In the genomic region with DNA sequence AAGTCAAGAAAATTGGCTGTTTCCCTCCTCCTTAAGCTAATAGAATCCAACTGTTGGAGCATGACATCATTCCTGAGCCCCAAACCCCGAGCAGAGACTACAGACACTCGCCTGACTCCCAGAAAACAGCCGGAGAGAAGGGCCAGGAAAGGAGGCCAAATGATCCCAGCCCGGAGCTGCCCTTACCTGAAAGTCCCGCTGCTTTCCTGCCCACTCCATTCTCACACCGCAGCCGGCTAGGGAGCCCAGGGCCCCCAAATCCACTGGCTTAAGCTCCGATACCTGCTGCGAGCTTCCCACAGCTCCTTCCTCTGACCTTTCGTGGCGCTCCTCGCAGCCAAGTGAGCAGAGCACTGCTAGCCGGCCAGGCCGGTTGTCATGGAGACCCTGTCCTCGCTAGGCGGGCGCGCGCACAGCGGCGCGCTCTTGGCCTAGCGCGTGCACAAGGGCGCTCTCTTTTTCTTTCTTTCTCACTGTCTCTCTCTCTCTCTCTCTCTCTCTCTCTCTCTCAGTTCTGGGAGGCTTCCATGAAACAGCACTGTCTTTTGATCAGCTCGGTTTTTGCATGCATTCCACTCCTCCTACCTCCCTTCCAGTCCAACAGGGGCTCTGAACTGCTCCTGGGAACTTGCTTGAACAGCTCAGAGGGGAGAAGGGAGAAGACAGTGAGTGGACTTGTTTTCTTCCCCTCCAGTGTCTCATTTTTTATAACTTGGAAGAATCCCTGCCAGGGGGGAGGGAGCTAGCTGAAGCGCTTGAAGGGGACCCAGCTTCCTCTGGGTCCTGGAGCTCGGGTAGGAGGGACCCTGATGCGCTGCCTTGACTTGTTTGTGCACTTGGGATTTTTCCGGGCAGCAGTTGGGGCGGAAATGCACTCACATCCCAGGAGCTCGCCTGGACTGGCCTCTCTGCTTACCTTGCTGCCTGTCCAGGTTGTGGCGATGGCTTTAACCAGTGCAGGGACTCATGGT, we compare ENCODE assay signal across 1 cellular context.
TF ChIP-seq lines count a peak whose summit lies in the region.

No MANE protein-coding gene starts in this region.

TF ChIP-seq in K562, 482 proteins besides CTCF, POLR2A, EP300 and RAD21 (continued from another document):
- TF ChIP-seq, protein P1, sequence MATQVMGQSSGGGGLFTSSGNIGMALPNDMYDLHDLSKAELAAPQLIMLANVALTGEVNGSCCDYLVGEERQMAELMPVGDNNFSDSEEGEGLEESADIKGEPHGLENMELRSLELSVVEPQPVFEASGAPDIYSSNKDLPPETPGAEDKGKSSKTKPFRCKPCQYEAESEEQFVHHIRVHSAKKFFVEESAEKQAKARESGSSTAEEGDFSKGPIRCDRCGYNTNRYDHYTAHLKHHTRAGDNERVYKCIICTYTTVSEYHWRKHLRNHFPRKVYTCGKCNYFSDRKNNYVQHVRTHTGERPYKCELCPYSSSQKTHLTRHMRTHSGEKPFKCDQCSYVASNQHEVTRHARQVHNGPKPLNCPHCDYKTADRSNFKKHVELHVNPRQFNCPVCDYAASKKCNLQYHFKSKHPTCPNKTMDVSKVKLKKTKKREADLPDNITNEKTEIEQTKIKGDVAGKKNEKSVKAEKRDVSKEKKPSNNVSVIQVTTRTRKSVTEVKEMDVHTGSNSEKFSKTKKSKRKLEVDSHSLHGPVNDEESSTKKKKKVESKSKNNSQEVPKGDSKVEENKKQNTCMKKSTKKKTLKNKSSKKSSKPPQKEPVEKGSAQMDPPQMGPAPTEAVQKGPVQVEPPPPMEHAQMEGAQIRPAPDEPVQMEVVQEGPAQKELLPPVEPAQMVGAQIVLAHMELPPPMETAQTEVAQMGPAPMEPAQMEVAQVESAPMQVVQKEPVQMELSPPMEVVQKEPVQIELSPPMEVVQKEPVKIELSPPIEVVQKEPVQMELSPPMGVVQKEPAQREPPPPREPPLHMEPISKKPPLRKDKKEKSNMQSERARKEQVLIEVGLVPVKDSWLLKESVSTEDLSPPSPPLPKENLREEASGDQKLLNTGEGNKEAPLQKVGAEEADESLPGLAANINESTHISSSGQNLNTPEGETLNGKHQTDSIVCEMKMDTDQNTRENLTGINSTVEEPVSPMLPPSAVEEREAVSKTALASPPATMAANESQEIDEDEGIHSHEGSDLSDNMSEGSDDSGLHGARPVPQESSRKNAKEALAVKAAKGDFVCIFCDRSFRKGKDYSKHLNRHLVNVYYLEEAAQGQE (CRISPR knock-in tag; IDR thresholded peaks at IDR 0.05; ENCODE audit: low read depth): peak; percentile 65; the same call in 1 of the 2 replicates
- TF ChIP-seq GTF2A2 (tag; IDR thresholded peaks at IDR 0.05) (no peak), SP2 (IDR thresholded peaks at IDR 0.05; ENCODE audit: extremely low read depth, low read depth, low read length, poor library complexity, severe bottlenecking) (no peak), ARNT (IDR thresholded peaks at IDR 0.05) (no peak), SUPT5H (IDR thresholded peaks at IDR 0.05) (no peak), BRD9 (IDR thresholded peaks at IDR 0.05; ENCODE audit: low read depth, partially characterized antibody) (no peak), ZFP30 (CRISPR knock-in tag; IDR thresholded peaks at IDR 0.05; ENCODE audit: borderline replicate concordance) (no peak), CHD2 (IDR thresholded peaks at IDR 0.05; ENCODE audit: low read depth, low read length) (no peak), ZNF766 (CRISPR knock-in tag; conservative IDR thresholded peaks at IDR 0.05) (no peak), CAMTA2 (CRISPR knock-in tag; conservative IDR thresholded peaks at IDR 0.05) (no peak), HINFP (tag; conservative IDR thresholded peaks at IDR 0.05; ENCODE audit: low read depth) (no peak), ZNF253 (CRISPR knock-in tag; conservative IDR thresholded peaks at IDR 0.05) (no peak), RBM17 (IDR thresholded peaks at IDR 0.05; ENCODE audit: borderline replicate concordance, low read depth, low read length) (no peak), FOXP1 (CRISPR knock-in tag; IDR thresholded peaks at IDR 0.05) (no peak), CBX5 (IDR thresholded peaks at IDR 0.05; ENCODE audit: borderline replicate concordance, low read depth) (no peak), KLF10 (CRISPR knock-in tag; IDR thresholded peaks at IDR 0.05) (no peak), NFXL1 (CRISPR knock-in tag; IDR thresholded peaks at IDR 0.05) (no peak), MTA1 (IDR thresholded peaks at IDR 0.05; ENCODE audit: borderline replicate concordance) (no peak), POLR2G (IDR thresholded peaks at IDR 0.05; ENCODE audit: low read depth, low read length) (peak; percentile 46; the same call in 1 of the 2 replicates), PHF8 (IDR thresholded peaks at IDR 0.05; ENCODE audit: borderline replicate concordance, low read length) (no peak), HDAC2 (IDR thresholded peaks at IDR 0.05) (no peak), ZNF311 (CRISPR knock-in tag; IDR thresholded peaks at IDR 0.05) (no peak), MTA3 (IDR thresholded peaks at IDR 0.05; ENCODE audit: borderline replicate concordance) (no peak), HMGN3 (IDR thresholded peaks at IDR 0.05; ENCODE audit: borderline replicate concordance, extremely low read depth, insufficient read length, low read depth, low read length) (no peak), ZNF280B (CRISPR knock-in tag; IDR thresholded peaks at IDR 0.05) (no peak), TAL1 (IDR thresholded peaks at IDR 0.05) (no peak), CHD1 (IDR thresholded peaks at IDR 0.05; ENCODE audit: low read length) (no peak), KLF1 (tag; IDR thresholded peaks at IDR 0.05) (no peak), FUS (optimal IDR thresholded peaks at IDR 0.05; ENCODE audit: low read depth, low read length) (no peak), ZNF436 (CRISPR knock-in tag; IDR thresholded peaks at IDR 0.05) (no peak), ZNF77 (CRISPR knock-in tag; IDR thresholded peaks at IDR 0.05) (no peak), RFX1 (IDR thresholded peaks at IDR 0.05) (peak; percentile 90), SRSF1 (IDR thresholded peaks at IDR 0.05; ENCODE audit: low read depth, low read length) (no peak), NFYB (IDR thresholded peaks at IDR 0.05; ENCODE audit: extremely low read depth, insufficient read length) (no peak), ZBTB49 (CRISPR knock-in tag; IDR thresholded peaks at IDR 0.05; ENCODE audit: borderline replicate concordance) (no peak), BRF1 (IDR thresholded peaks at IDR 0.05; ENCODE audit: borderline replicate concordance, extremely low read depth, insufficient read length) (no peak), STAT6 (CRISPR knock-in tag; IDR thresholded peaks at IDR 0.05) (no peak), PML (IDR thresholded peaks at IDR 0.05; ENCODE audit: low read length) (no peak), ZFX (CRISPR knock-in tag; IDR thresholded peaks at IDR 0.05) (peak; percentile 50), SRF (CRISPR knock-in tag; IDR thresholded peaks at IDR 0.05) (no peak), ZBTB34 (CRISPR knock-in tag; IDR thresholded peaks at IDR 0.05) (no peak)
- TF ChIP-seq, protein P2, sequence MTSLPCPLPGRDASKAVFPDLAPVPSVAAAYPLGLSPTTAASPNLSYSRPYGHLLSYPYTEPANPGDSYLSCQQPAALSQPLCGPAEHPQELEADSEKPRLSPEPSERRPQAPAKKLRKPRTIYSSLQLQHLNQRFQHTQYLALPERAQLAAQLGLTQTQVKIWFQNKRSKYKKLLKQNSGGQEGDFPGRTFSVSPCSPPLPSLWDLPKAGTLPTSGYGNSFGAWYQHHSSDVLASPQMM (CRISPR knock-in tag; IDR thresholded peaks at IDR 0.05): no peak
- TF ChIP-seq, protein P3, sequence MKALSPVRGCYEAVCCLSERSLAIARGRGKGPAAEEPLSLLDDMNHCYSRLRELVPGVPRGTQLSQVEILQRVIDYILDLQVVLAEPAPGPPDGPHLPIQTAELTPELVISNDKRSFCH (CRISPR knock-in tag; IDR thresholded peaks at IDR 0.05): no peak
- TF ChIP-seq, protein P3 (tag; IDR thresholded peaks at IDR 0.05): peak; percentile 83
- TF ChIP-seq, protein P4, sequence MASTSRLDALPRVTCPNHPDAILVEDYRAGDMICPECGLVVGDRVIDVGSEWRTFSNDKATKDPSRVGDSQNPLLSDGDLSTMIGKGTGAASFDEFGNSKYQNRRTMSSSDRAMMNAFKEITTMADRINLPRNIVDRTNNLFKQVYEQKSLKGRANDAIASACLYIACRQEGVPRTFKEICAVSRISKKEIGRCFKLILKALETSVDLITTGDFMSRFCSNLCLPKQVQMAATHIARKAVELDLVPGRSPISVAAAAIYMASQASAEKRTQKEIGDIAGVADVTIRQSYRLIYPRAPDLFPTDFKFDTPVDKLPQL (IDR thresholded peaks at IDR 0.05; ENCODE audit: extremely low read depth, insufficient read length): no peak
